ENCODE assay signal across 1 cellular context in genomic region chr20:53940356-53940694, GRCh38.
TF ChIP-seq lines count a peak whose summit lies in the region.

No MANE protein-coding gene starts in this region.

TF ChIP-seq in GM12878, 131 proteins besides CTCF, POLR2A, EP300 and RAD21 (continued from another document):
- 0 out of 2 replicates have a peak, but pooled peaks have one; percentile 4 for TF ChIP-seq RELB (IDR thresholded peaks at IDR 0.05; ENCODE audit: low read depth)
- TF ChIP-seq CHD2 (IDR thresholded peaks at IDR 0.05; ENCODE audit: borderline replicate concordance, low read depth, low read length), result no peak
TF ChIP-seq in GM12878: peak in this region for 3.
